In genomic region chr16:88870608-88871348, GRCh38 we compare ENCODE assay signal across 1 cellular context.
A peak's percentile ranks its signal among the peaks of the same experiment; 100 is the strongest.
TF ChIP-seq lines count a peak whose summit lies in the region.

No MANE protein-coding gene starts in this region.

TF ChIP-seq in K562, 482 proteins besides CTCF, POLR2A, EP300 and RAD21 (continues in another document):
- no peak for TF ChIP-seq HBP1 (CRISPR knock-in tag; IDR thresholded peaks at IDR 0.05)
- TF ChIP-seq BHLHE40 (IDR thresholded peaks at IDR 0.05; ENCODE audit: low read length), result no peak
- no peak for TF ChIP-seq ZNF699 (CRISPR knock-in tag; IDR thresholded peaks at IDR 0.05; ENCODE audit: insufficient replicate concordance)
- no peak for TF ChIP-seq HIVEP1 (CRISPR knock-in tag; IDR thresholded peaks at IDR 0.05)
- TF ChIP-seq IFI16 (CRISPR knock-in tag; IDR thresholded peaks at IDR 0.05), result no peak
- no peak for TF ChIP-seq NFXL1 (CRISPR knock-in tag; IDR thresholded peaks at IDR 0.05)
- TF ChIP-seq BRD4 (IDR thresholded peaks at IDR 0.05), result no peak
- TF ChIP-seq ATF1 (CRISPR knock-in tag; IDR thresholded peaks at IDR 0.05), result peak; percentile 66
- peak; percentile 78 for TF ChIP-seq ATF1 (tag; IDR thresholded peaks at IDR 0.05)
- no peak for TF ChIP-seq PHB2 (IDR thresholded peaks at IDR 0.05; ENCODE audit: low read depth)
- TF ChIP-seq SUPT5H (IDR thresholded peaks at IDR 0.05), result 0 out of 2 replicates have a peak, but pooled peaks have one; percentile 2
- TF ChIP-seq ZFP30 (CRISPR knock-in tag; IDR thresholded peaks at IDR 0.05; ENCODE audit: borderline replicate concordance), result no peak
- no peak for TF ChIP-seq EZH2 (IDR thresholded peaks at IDR 0.05; ENCODE audit: borderline replicate concordance, low read depth, low read length)
- TF ChIP-seq TRIM24 (IDR thresholded peaks at IDR 0.05), result no peak
- TF ChIP-seq ZNF511 (CRISPR knock-in tag; IDR thresholded peaks at IDR 0.05), result no peak
- no peak for TF ChIP-seq CCAR2 (IDR thresholded peaks at IDR 0.05; ENCODE audit: low read depth, low read length)
- TF ChIP-seq TEAD4 (IDR thresholded peaks at IDR 0.05; ENCODE audit: low read length), result no peak
- TF ChIP-seq TEAD4 (CRISPR knock-in tag; IDR thresholded peaks at IDR 0.05; ENCODE audit: borderline replicate concordance), result no peak
- TF ChIP-seq MAFF (IDR thresholded peaks at IDR 0.05; ENCODE audit: low read length), result no peak
- TF ChIP-seq NR3C1 (CRISPR knock-in tag; IDR thresholded peaks at IDR 0.05), result no peak
- 0 out of 2 replicates have a peak, but pooled peaks have one; percentile 11 for TF ChIP-seq PHF8 (IDR thresholded peaks at IDR 0.05; ENCODE audit: borderline replicate concordance, low read length)
- TF ChIP-seq ELF4 (CRISPR knock-in tag; IDR thresholded peaks at IDR 0.05), result no peak
- TF ChIP-seq ILF3 (IDR thresholded peaks at IDR 0.05; ENCODE audit: borderline replicate concordance), result no peak
- no peak for TF ChIP-seq RFX5 (IDR thresholded peaks at IDR 0.05; ENCODE audit: low read depth, low read length)
- peak; percentile 84 for TF ChIP-seq POLR2G (IDR thresholded peaks at IDR 0.05; ENCODE audit: low read depth, low read length)
- no peak for TF ChIP-seq NCOA4 (IDR thresholded peaks at IDR 0.05; ENCODE audit: partially characterized antibody)
- no peak for TF ChIP-seq HMGXB4 (CRISPR knock-in tag; IDR thresholded peaks at IDR 0.05)
- no peak for TF ChIP-seq ZBTB33 (CRISPR knock-in tag; IDR thresholded peaks at IDR 0.05)
- TF ChIP-seq ZFP91 (CRISPR knock-in tag; IDR thresholded peaks at IDR 0.05), result peak; percentile 35; the same call in 1 of the 2 replicates
- no peak for TF ChIP-seq ATF6 (CRISPR knock-in tag; IDR thresholded peaks at IDR 0.05)
- peak; percentile 19; the same call in 1 of the 2 replicates for TF ChIP-seq SP1 (CRISPR knock-in tag; IDR thresholded peaks at IDR 0.05)
- no peak for TF ChIP-seq PKNOX1 (IDR thresholded peaks at IDR 0.05)
- TF ChIP-seq HDAC6 (IDR thresholded peaks at IDR 0.05; ENCODE audit: low read depth, low read length), result no peak
- 0 out of 2 replicates have a peak, but pooled peaks have one; percentile 37 for TF ChIP-seq NR2C2 (CRISPR knock-in tag; IDR thresholded peaks at IDR 0.05)
- no peak for TF ChIP-seq NR2C2 (tag; IDR thresholded peaks at IDR 0.05)
- no peak for TF ChIP-seq TOE1 (IDR thresholded peaks at IDR 0.05; ENCODE audit: borderline replicate concordance)
- TF ChIP-seq TOE1 (CRISPR knock-in tag; IDR thresholded peaks at IDR 0.05; ENCODE audit: borderline replicate concordance, low read depth), result 0 out of 2 replicates have a peak, but pooled peaks have one; percentile 33
- TF ChIP-seq ARID2 (IDR thresholded peaks at IDR 0.05), result no peak
- TF ChIP-seq NR2C1 (IDR thresholded peaks at IDR 0.05), result no peak
- no peak for TF ChIP-seq NR2C1 (tag; IDR thresholded peaks at IDR 0.05)
- no peak for TF ChIP-seq FOS (IDR thresholded peaks at IDR 0.05; ENCODE audit: extremely low read depth, insufficient read length)
- no peak for TF ChIP-seq ZNF143 (CRISPR knock-in tag; IDR thresholded peaks at IDR 0.05)
- TF ChIP-seq SNRNP70 (optimal IDR thresholded peaks at IDR 0.05; ENCODE audit: low read depth, low read length), result no peak
- no peak for TF ChIP-seq ZNF766 (CRISPR knock-in tag; conservative IDR thresholded peaks at IDR 0.05)
- peak; percentile 45; the same call in 1 of the 2 replicates for TF ChIP-seq TFAP4 (CRISPR knock-in tag; IDR thresholded peaks at IDR 0.05; ENCODE audit: borderline replicate concordance)
- no peak for TF ChIP-seq SRSF3 (IDR thresholded peaks at IDR 0.05; ENCODE audit: insufficient read depth, low read length)
- no peak for TF ChIP-seq ZSCAN32 (CRISPR knock-in tag; IDR thresholded peaks at IDR 0.05)
- TF ChIP-seq GATA2 (CRISPR knock-in tag; IDR thresholded peaks at IDR 0.05), result 0 out of 2 replicates have a peak, but pooled peaks have one; percentile 18
- TF ChIP-seq ESRRB (CRISPR knock-in tag; IDR thresholded peaks at IDR 0.05; ENCODE audit: borderline replicate concordance), result no peak
- no peak for TF ChIP-seq SP2 (IDR thresholded peaks at IDR 0.05; ENCODE audit: extremely low read depth, low read depth, low read length, poor library complexity, severe bottlenecking)
- TF ChIP-seq DPF2 (IDR thresholded peaks at IDR 0.05), result no peak
- TF ChIP-seq SMAD1 (IDR thresholded peaks at IDR 0.05; ENCODE audit: low read depth, low read length, partially characterized antibody), result no peak
- no peak for TF ChIP-seq BRF1 (IDR thresholded peaks at IDR 0.05; ENCODE audit: borderline replicate concordance, extremely low read depth, insufficient read length)
- 0 out of 2 replicates have a peak, but pooled peaks have one; percentile 35 for TF ChIP-seq RBFOX2 (IDR thresholded peaks at IDR 0.05; ENCODE audit: low read depth, low read length)
- TF ChIP-seq ESRRA (IDR thresholded peaks at IDR 0.05; ENCODE audit: borderline replicate concordance, low read depth), result no peak
- TF ChIP-seq TAF1 (IDR thresholded peaks at IDR 0.05; ENCODE audit: control insufficient read depth, extremely low read depth, insufficient read depth, low read length, severe bottlenecking), result no peak
- no peak for TF ChIP-seq ZNF354B (CRISPR knock-in tag; IDR thresholded peaks at IDR 0.05)
- no peak for TF ChIP-seq GABPB1 (CRISPR knock-in tag; IDR thresholded peaks at IDR 0.05)
- no peak for TF ChIP-seq ZNF3 (CRISPR knock-in tag; IDR thresholded peaks at IDR 0.05)
- 0 out of 2 replicates have a peak, but pooled peaks have one; percentile 43 for TF ChIP-seq L3MBTL2 (IDR thresholded peaks at IDR 0.05)
- no peak for TF ChIP-seq ETS2 (tag; IDR thresholded peaks at IDR 0.05; ENCODE audit: borderline replicate concordance, poor library complexity, severe bottlenecking)
- peak; percentile 24 for TF ChIP-seq FIP1L1 (IDR thresholded peaks at IDR 0.05; ENCODE audit: low read depth, low read length, poor library complexity, severe bottlenecking)
- TF ChIP-seq ZNF311 (CRISPR knock-in tag; IDR thresholded peaks at IDR 0.05), result no peak
- no peak for TF ChIP-seq PREB (CRISPR knock-in tag; IDR thresholded peaks at IDR 0.05)
- TF ChIP-seq PTTG1 (tag; IDR thresholded peaks at IDR 0.05; ENCODE audit: low read depth), result no peak
- no peak for TF ChIP-seq XRCC3 (IDR thresholded peaks at IDR 0.05)
- TF ChIP-seq CREB1 (IDR thresholded peaks at IDR 0.05), result peak; percentile 89
- TF ChIP-seq CREB1 (CRISPR knock-in tag; IDR thresholded peaks at IDR 0.05), result peak; percentile 75; the same call in 1 of the 2 replicates
- peak; percentile 91 for TF ChIP-seq CREM (IDR thresholded peaks at IDR 0.05; ENCODE audit: low read depth)
- TF ChIP-seq ETV1 (tag; conservative IDR thresholded peaks at IDR 0.05; ENCODE audit: low read depth), result no peak
- no peak for TF ChIP-seq SMARCA4 (IDR thresholded peaks at IDR 0.05)
- no peak for TF ChIP-seq STAT5A (IDR thresholded peaks at IDR 0.05; ENCODE audit: borderline replicate concordance, low read length)
- peak; percentile 88 for TF ChIP-seq MTA1 (IDR thresholded peaks at IDR 0.05; ENCODE audit: borderline replicate concordance)
- 0 out of 2 replicates have a peak, but pooled peaks have one; percentile 50 for TF ChIP-seq ZNF589 (CRISPR knock-in tag; IDR thresholded peaks at IDR 0.05; ENCODE audit: low read depth)
